In the genomic region with DNA sequence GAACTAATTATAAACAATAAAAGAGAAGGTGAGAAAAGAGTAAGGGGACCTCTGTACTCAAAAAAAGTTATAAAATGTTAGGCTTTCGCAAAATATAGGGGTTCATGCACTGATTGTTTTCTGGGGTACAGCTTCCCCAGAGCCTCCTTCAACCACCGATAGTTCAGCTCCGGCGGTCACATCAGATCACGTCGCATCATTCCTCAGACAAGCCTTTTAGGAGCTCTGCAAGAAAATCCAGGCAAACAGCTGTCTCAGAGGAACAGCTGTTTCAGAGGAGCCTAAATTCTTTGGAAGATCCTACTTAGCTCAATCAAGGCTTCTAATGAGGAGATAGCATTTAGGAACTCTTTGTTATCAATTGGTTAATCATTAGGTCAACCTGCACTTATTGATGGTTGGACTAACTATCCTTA, we compare ENCODE assay signal across 17 cellular contexts.
DNase-seq lines count a peak whose midpoint lies in the region; ATAC-seq and TF ChIP-seq lines count a peak whose summit lies in the region.
"Had no signal": no experiment of that assay in that cellular context is flagged by ENCODE, and none has a peak within 500 bp of the region (broad histone marks: within the 10 kb centered on the region; RNA-seq: fewer than 3 reads in every experiment).

No MANE protein-coding gene starts in this region.

- no peak overlapping the region for H3K27ac ChIP-seq in endodermal cell (ENCODE audit: low read depth, low read length)
- H3K27ac ChIP-seq: BLaER1 treated with 17β-estradiol and CSF1 and Interleukin-3, amounts not matched to agents 10 nM and 100 nM had no signal

- H3K36me3 ChIP-seq in endodermal cell (ENCODE audit: control insufficient read depth, insufficient read depth, low read length), result no peaks in the 10 kb centered on the region
- H3K36me3 ChIP-seq: BLaER1 treated with 17β-estradiol and CSF1 and Interleukin-3, amounts not matched to agents 10 nM and 100 nM had no signal

- H3K27ac Mint-ChIP-seq in endodermal cell (peak overlapping the region; percentile 74), nephron progenitor cell (peak overlapping the region; percentile 23)
- H3K27ac Mint-ChIP-seq: CD8-positive, alpha-beta T cell; H9; IgD-negative memory B cell had no signal

- H3K9ac ChIP-seq in endodermal cell (ENCODE audit: extremely low read depth, low read length, poor library complexity, severe bottlenecking), result no peak overlapping the region
- H3K9ac ChIP-seq: BLaER1 treated with 17β-estradiol and CSF1 and Interleukin-3, amounts not matched to agents 10 nM and 100 nM had no signal

- DNase-seq in NCI-H82 (lab: John Stamatoyannopoulos, UW), result peak; percentile 81
- DNase-seq in endodermal cell, result no peak
- DNase-seq in nephron progenitor cell, result no peak
- no peak for DNase-seq in NCI-H524 treated with DMSO at 0.1 percent for 48 hours (lab: John Stamatoyannopoulos, UW)
- no peak for DNase-seq in AG08395 (ENCODE audit: low spot score)
- no peak for DNase-seq in activated naive CD4-positive, alpha-beta T cell treated with anti-CD3 and anti-CD28 coated beads, Interleukin-2, amount 50 U/mL, for 16 hours
- DNase-seq: ACHN; AML-193; Calu3; CD8-positive, alpha-beta T cell; DMS79 treated with DMSO at 0.1 percent for 48 hours; GF-D8; H9 had no signal

- H3K27me3 ChIP-seq in endodermal cell (ENCODE audit: control insufficient read depth, insufficient read depth, low read length, poor library complexity, severe bottlenecking), result no peaks in the 10 kb centered on the region
- H3K27me3 ChIP-seq: BLaER1 treated with 17β-estradiol and CSF1 and Interleukin-3, amounts not matched to agents 10 nM and 100 nM had no signal

- ATAC-seq in HG02571 (IDR thresholded peaks at IDR 0.05; ENCODE audit: unreplicated experiment), result no peak
- ATAC-seq: CD8-positive, alpha-beta T cell; HepG2 had no signal

- H3K4me3 Mint-ChIP-seq in endodermal cell (no peak overlapping the region), nephron progenitor cell (no peak overlapping the region)
- H3K4me3 Mint-ChIP-seq: CD8-positive, alpha-beta T cell; H9; IgD-negative memory B cell had no signal

- H3K9me3 Mint-ChIP-seq in endodermal cell (no peaks in the 10 kb centered on the region), nephron progenitor cell (no peaks in the 10 kb centered on the region)
- H3K9me3 Mint-ChIP-seq: CD8-positive, alpha-beta T cell; H9 had no signal

- peaks cover 9% of the 10 kb centered on the region for H3K27me3 Mint-ChIP-seq in endodermal cell (ENCODE audit: insufficient read depth)
- H3K27me3 Mint-ChIP-seq in nephron progenitor cell (ENCODE audit: low read depth, poor library complexity), result no peaks in the 10 kb centered on the region

- no peak for TF ChIP-seq CTCF in endodermal cell (conservative IDR thresholded peaks at IDR 0.05)
- no peak for TF ChIP-seq CTCF in nephron progenitor cell (IDR thresholded peaks at IDR 0.05)

- H3K4me1 ChIP-seq in endodermal cell (ENCODE audit: control insufficient read depth, insufficient read depth, low read length), result peaks cover 9% of the 10 kb centered on the region

- H3K36me3 Mint-ChIP-seq in endodermal cell (ENCODE audit: low read depth) (no peaks in the 10 kb centered on the region), nephron progenitor cell (ENCODE audit: low read depth) (no peaks in the 10 kb centered on the region)
- H3K36me3 Mint-ChIP-seq: CD8-positive, alpha-beta T cell; IgD-negative memory B cell had no signal

- 89 to 96% methylated on average over 6 of the region's 6 CpGs for WGBS in endodermal cell (ENCODE audit: insufficient coverage in 1 of 2, insufficient read length in 1 of 2), 2 experiments

- no peaks in the 10 kb centered on the region for H3K9me3 ChIP-seq in endodermal cell (ENCODE audit: control insufficient read depth, low read length)

- H3K4me1 Mint-ChIP-seq in endodermal cell (peaks cover 38% of the 10 kb centered on the region), nephron progenitor cell (peaks cover 29% of the 10 kb centered on the region)

- H3K4me3 ChIP-seq in endodermal cell (ENCODE audit: low read length), result no peak overlapping the region
- H3K4me3 ChIP-seq: BLaER1 treated with 17β-estradiol and CSF1 and Interleukin-3, amounts not matched to agents 10 nM and 100 nM had no signal
